ENCODE assay signal across 22 cellular contexts in the genomic region with DNA sequence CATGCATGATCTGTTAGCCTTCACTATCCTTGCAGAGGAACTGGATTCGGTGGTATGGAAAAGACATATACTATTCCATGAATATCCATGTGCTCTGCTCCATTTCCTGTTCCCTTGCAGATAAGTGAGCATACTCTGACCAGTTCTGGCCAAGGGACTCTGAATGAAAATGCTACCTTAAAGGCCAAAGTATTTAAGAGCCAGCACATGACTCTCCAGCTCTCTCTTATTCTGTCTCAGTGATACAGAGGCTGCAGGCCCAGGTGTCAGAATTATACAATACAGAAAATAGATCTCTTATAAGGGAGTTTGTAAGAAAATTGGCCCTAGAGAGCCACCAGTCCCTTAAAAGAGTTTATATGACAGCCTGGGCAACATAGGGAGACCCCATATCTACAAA.
DNase-seq lines count a peak whose midpoint lies in the region; ATAC-seq and TF ChIP-seq lines count a peak whose summit lies in the region.
"Had no signal": no experiment of that assay in that cellular context is flagged by ENCODE, and none has a peak within 500 bp of the region (broad histone marks: within the 10 kb centered on the region; RNA-seq: fewer than 3 reads in every experiment).

No MANE protein-coding gene starts in this region.

- peak overlapping the region in 1 of 10 donors; percentile 3 for H3K4me3 Mint-ChIP-seq in naive thymus-derived CD4-positive, alpha-beta T cell
- H3K4me3 Mint-ChIP-seq: CD4-positive, alpha-beta memory T cell; GM23338; HFFc6 had no signal

- H3K27ac Mint-ChIP-seq in naive thymus-derived CD4-positive, alpha-beta T cell = peak overlapping the region in 5 of 9 donors; percentile 13 to 57 (median 21)
- H3K27ac Mint-ChIP-seq: CD4-positive, alpha-beta memory T cell; GM23338; HFFc6 had no signal

- WGBS in heart right ventricle, 2 donors = 18 to 19% methylated on average over 1 of the region's 1 CpG

- no peaks in the 10 kb centered on the region for H3K27me3 ChIP-seq in heart right ventricle
- H3K27me3 ChIP-seq in naive thymus-derived CD4-positive, alpha-beta T cell (ENCODE audit: control insufficient read depth in 2 of 2, insufficient read depth in 2 of 2, low read length in 2 of 2) = no peaks in the 10 kb centered on the region
- no peaks in the 10 kb centered on the region for H3K27me3 ChIP-seq in BE2C

- peak overlapping the region in 2 of 10 donors; percentile 17 to 33 for H3K27ac ChIP-seq in heart right ventricle
- H3K27ac ChIP-seq in naive thymus-derived CD4-positive, alpha-beta T cell (ENCODE audit: low read depth, low read length) = no peak overlapping the region
- H3K27ac ChIP-seq: A549 had no signal

- peaks cover 0 to 7% (median 0%) of the 10 kb centered on the region in 11 donors for H3K9me3 Mint-ChIP-seq in naive thymus-derived CD4-positive, alpha-beta T cell
- H3K9me3 Mint-ChIP-seq: CD4-positive, alpha-beta memory T cell; GM23338; HFFc6 had no signal

- TF ChIP-seq CTCF in heart right ventricle (IDR thresholded peaks at IDR 0.05) = no peak
- TF ChIP-seq CTCF in BE2C (IDR thresholded peaks at IDR 0.05; ENCODE audit: low read depth, low read length) = no peak

- H3K9me3 ChIP-seq in heart right ventricle = peaks cover 0 to 6% (median 0%) of the 10 kb centered on the region in 11 donors
- H3K9me3 ChIP-seq in naive thymus-derived CD4-positive, alpha-beta T cell (ENCODE audit: control insufficient read depth in 2 of 3, low read length in 3 of 3) = no peaks in the 10 kb centered on the region
- H3K9me3 ChIP-seq in BE2C = no peaks in the 10 kb centered on the region
- H3K9me3 ChIP-seq: A549, HAP-1 had no signal

- POLR2A ChIA-PET in naive thymus-derived CD4-positive, alpha-beta T cell (lab: Charles Lee) = no interaction called here

- H3K36me3 ChIP-seq in heart right ventricle (no peaks in the 10 kb centered on the region), BE2C (no peaks in the 10 kb centered on the region)
- no peaks in the 10 kb centered on the region for H3K36me3 ChIP-seq in naive thymus-derived CD4-positive, alpha-beta T cell (ENCODE audit: control insufficient read depth in 2 of 3, insufficient read depth in 3 of 3, low read length in 3 of 3)
- H3K36me3 ChIP-seq: HAP-1 had no signal

- peaks cover 0 to 33% (median 4%) of the 10 kb centered on the region in 9 donors for H3K4me1 ChIP-seq in heart right ventricle
- H3K4me1 ChIP-seq in naive thymus-derived CD4-positive, alpha-beta T cell (ENCODE audit: control insufficient read depth in 2 of 2, insufficient read depth in 2 of 2, low read length in 2 of 2) = peaks cover 0 to 7% of the 10 kb centered on the region in 2 donors
- H3K4me1 ChIP-seq in BE2C = no peaks in the 10 kb centered on the region
- H3K4me1 ChIP-seq: A549 had no signal

- DNase-seq in Right ventricle myocardium inferior (ENCODE audit: missing footprints) (no peak), left cardiac atrium (no peak), heart right ventricle (no peak), left ventricle myocardium superior (no peak), BE2C (no peak)
- no peak for DNase-seq in naive thymus-derived CD4-positive, alpha-beta T cell
- DNase-seq in activated CD4-positive, CD25-positive, alpha-beta regulatory T cell (lab: John Stamatoyannopoulos, UW) = no peak
- DNase-seq: 8988T; ACHN; AML-193; C1 segment of cervical spinal cord; Calu3; CD4-positive, alpha-beta memory T cell; COR-L47; DMS53; DMS79 treated with DMSO at 0.1 percent for 48 hours; GF-D8; HFFc6 had no signal

- intact Hi-C loops in Right ventricle myocardium inferior (cut with DNase I) = no loop called here
- intact Hi-C loops in left cardiac atrium (cut with DNase I) = loop anchor here in 1 of 2 donors (10.0 kb wide), 1 partner anchor 225 kb away; no protein-coding TSS in a partner anchor
- intact Hi-C loops in heart right ventricle (cut with DNase I) = loop anchor here in 1 of 10 donors (10.0 kb wide), 1 partner anchor 125 kb away; no protein-coding TSS in a partner anchor
- intact Hi-C loops in left ventricle myocardium superior (cut with micrococcal nuclease) = no loop called here
- intact Hi-C loops in naive thymus-derived CD4-positive, alpha-beta T cell (cut with micrococcal nuclease) = no loop called here

- no peaks in the 10 kb centered on the region for H3K27me3 Mint-ChIP-seq in naive thymus-derived CD4-positive, alpha-beta T cell
- H3K27me3 Mint-ChIP-seq: CD4-positive, alpha-beta memory T cell had no signal

- peaks cover 6 to 98% (median 81%) of the 10 kb centered on the region in 7 donors for H3K4me1 Mint-ChIP-seq in naive thymus-derived CD4-positive, alpha-beta T cell

- peak; percentile 32 for ATAC-seq in Right ventricle myocardium inferior
- no peak for ATAC-seq in left cardiac atrium
- ATAC-seq in heart right ventricle = peak in 5 of 8 donors; percentile 33 to 66 (median 54)
- peak; percentile 67 for ATAC-seq in left ventricle myocardium superior
- no peak for ATAC-seq in naive thymus-derived CD4-positive, alpha-beta T cell
- no peak for ATAC-seq in GM21619 (IDR thresholded peaks at IDR 0.05; ENCODE audit: unreplicated experiment)
- ATAC-seq: A549, GM23338 had no signal

- H3K4me3 ChIP-seq in heart right ventricle (no peak overlapping the region), BE2C (ENCODE audit: low read depth, low read length) (no peak overlapping the region)
- H3K4me3 ChIP-seq in naive thymus-derived CD4-positive, alpha-beta T cell (ENCODE audit: low read length) = no peak overlapping the region
- H3K4me3 ChIP-seq: A549, GM23338, HAP-1 had no signal

- H3K36me3 Mint-ChIP-seq in naive thymus-derived CD4-positive, alpha-beta T cell = peaks cover 9 to 68% (median 32%) of the 10 kb centered on the region in 5 donors
- H3K36me3 Mint-ChIP-seq: CD4-positive, alpha-beta memory T cell had no signal

- CTCF ChIA-PET in naive thymus-derived CD4-positive, alpha-beta T cell (lab: Charles Lee) = no interaction called here

Comparison
In these comparisons a context has a peak if more than half of its experiments do, and no peak if none do; other contexts are left out.
1. ATAC-seq: peak in Right ventricle myocardium inferior (single experiment), heart right ventricle (5 of 8) and left ventricle myocardium superior (single experiment); none in left cardiac atrium (0 of 2), naive thymus-derived CD4-positive, alpha-beta T cell (single experiment) and GM21619 (single experiment).